Comparison of ENCODE assay signal across 28 cellular contexts in genomic region chr11:42065199-42065598, GRCh38.
"Had no signal": no experiment of that assay in that cellular context is flagged by ENCODE, and none has a peak within 500 bp of the region (broad histone marks: within the 10 kb centered on the region; RNA-seq: fewer than 3 reads in every experiment).

No MANE protein-coding gene starts in this region.

- H3K4me1 ChIP-seq: body of pancreas, colonic mucosa, gastrocnemius medialis, heart left ventricle had no signal

- H3K9me3 ChIP-seq: body of pancreas, colonic mucosa, gastrocnemius medialis had no signal

- DNase-seq: activated CD4-positive, alpha-beta memory T cell treated with anti-CD3 and anti-CD28 coated beads, Interleukin-2, amount 10 ng/mL, durations not matched to agents 7 days and 5 days; activated CD4-positive, alpha-beta T cell treated with anti-CD3 and anti-CD28 coated beads for 1 hour; activated CD4-positive, alpha-beta T cell treated with anti-CD3 and anti-CD28 coated beads for 4 hours; activated CD4-positive, alpha-beta T cell treated with anti-CD3 and anti-CD28 coated beads, Interleukin-2, amount 10 ng/mL, durations not matched to agents 7 days and 5 days; activated CD4-positive, alpha-beta T cell treated with anti-CD3 and anti-CD28 coated beads, Interleukin-2, amount 50 U/mL, for 4 hours; activated CD8-positive, alpha-beta memory T cell treated with anti-CD3 and anti-CD28 coated beads, Interleukin-2, amount 50 U/mL, for 48 hours; activated gamma-delta T cell; activated naive CD4-positive, alpha-beta T cell; activated naive CD4-positive, alpha-beta T cell treated with anti-CD3 and anti-CD28 coated beads, Interleukin-2, amount 10 ng/mL, durations not matched to agents 7 days and 5 days; activated T-cell treated with anti-CD3 and anti-CD28 coated beads for 4 hours; activated T-cell treated with anti-CD3 and anti-CD28 coated beads, Interleukin-2, amount 50 U/mL, for 24 hours; activated T-cell treated with anti-CD3 and anti-CD28 coated beads, Interleukin-2, amount 50 U/mL, for 72 hours; amygdala; aorta; body of pancreas; caudate nucleus; colonic mucosa; effector CD8-positive, alpha-beta T cell; foreskin fibroblast; gastrocnemius medialis; glutamatergic neuron; heart left ventricle; T-helper 1 cell; T-helper 17 cell; T1000 had no signal

- H3K27me3 ChIP-seq: body of pancreas, colonic mucosa, gastrocnemius medialis had no signal

- H3K4me1 Mint-ChIP-seq: activated CD4-positive, alpha-beta memory T cell treated with anti-CD3 and anti-CD28 coated beads, Interleukin-2, amount 10 ng/mL, durations not matched to agents 7 days and 5 days; activated CD4-positive, alpha-beta T cell treated with anti-CD3 and anti-CD28 coated beads, Interleukin-2, amount 10 ng/mL, durations not matched to agents 7 days and 5 days; activated naive CD4-positive, alpha-beta T cell treated with anti-CD3 and anti-CD28 coated beads, Interleukin-2, amount 10 ng/mL, durations not matched to agents 7 days and 5 days; T-helper 17 cell had no signal

- H3K4me3 Mint-ChIP-seq: activated CD4-positive, alpha-beta memory T cell treated with anti-CD3 and anti-CD28 coated beads, Interleukin-2, amount 10 ng/mL, durations not matched to agents 7 days and 5 days; activated CD4-positive, alpha-beta T cell treated with anti-CD3 and anti-CD28 coated beads, Interleukin-2, amount 10 ng/mL, durations not matched to agents 7 days and 5 days; activated naive CD4-positive, alpha-beta T cell treated with anti-CD3 and anti-CD28 coated beads, Interleukin-2, amount 10 ng/mL, durations not matched to agents 7 days and 5 days; activated naive CD8-positive, alpha-beta T cell; activated T-cell treated with anti-CD3 and anti-CD28 coated beads, Interleukin-2, amount 50 U/mL, for 24 hours; activated T-cell treated with anti-CD3 and anti-CD28 coated beads, Interleukin-2, amount 50 U/mL, for 72 hours; T-helper 17 cell; T-helper 2 cell treated with Interferon-gamma antibody and Interleukin-4, amounts not matched to agents 5 μg/mL and 100 μg/mL, for 36 hours had no signal

- H3K27me3 Mint-ChIP-seq: activated CD4-positive, alpha-beta memory T cell treated with anti-CD3 and anti-CD28 coated beads, Interleukin-2, amount 10 ng/mL, durations not matched to agents 7 days and 5 days; activated CD4-positive, alpha-beta T cell treated with anti-CD3 and anti-CD28 coated beads, Interleukin-2, amount 10 ng/mL, durations not matched to agents 7 days and 5 days; activated naive CD4-positive, alpha-beta T cell treated with anti-CD3 and anti-CD28 coated beads, Interleukin-2, amount 10 ng/mL, durations not matched to agents 7 days and 5 days; activated naive CD8-positive, alpha-beta T cell; activated T-cell treated with anti-CD3 and anti-CD28 coated beads, Interleukin-2, amount 50 U/mL, for 24 hours; T-helper 17 cell had no signal

- ATAC-seq: activated T-cell treated with anti-CD3 and anti-CD28 coated beads, Interleukin-2, amount 50 U/mL, for 72 hours; body of pancreas; esophagus mucosa; gastrocnemius medialis; T-helper 17 cell had no signal

- H3K27ac Mint-ChIP-seq: activated CD4-positive, alpha-beta memory T cell treated with anti-CD3 and anti-CD28 coated beads, Interleukin-2, amount 10 ng/mL, durations not matched to agents 7 days and 5 days; activated CD4-positive, alpha-beta T cell treated with anti-CD3 and anti-CD28 coated beads, Interleukin-2, amount 10 ng/mL, durations not matched to agents 7 days and 5 days; activated naive CD4-positive, alpha-beta T cell treated with anti-CD3 and anti-CD28 coated beads, Interleukin-2, amount 10 ng/mL, durations not matched to agents 7 days and 5 days; activated naive CD8-positive, alpha-beta T cell; activated T-cell treated with anti-CD3 and anti-CD28 coated beads, Interleukin-2, amount 50 U/mL, for 24 hours; activated T-cell treated with anti-CD3 and anti-CD28 coated beads, Interleukin-2, amount 50 U/mL, for 72 hours; T-helper 17 cell; T-helper 2 cell treated with Interferon-gamma antibody and Interleukin-4, amounts not matched to agents 5 μg/mL and 100 μg/mL, for 36 hours had no signal

- H3K27ac ChIP-seq: body of pancreas, colonic mucosa, gastrocnemius medialis, heart left ventricle had no signal

- H3K36me3 Mint-ChIP-seq: activated naive CD4-positive, alpha-beta T cell treated with anti-CD3 and anti-CD28 coated beads, Interleukin-2, amount 10 ng/mL, durations not matched to agents 7 days and 5 days; activated naive CD8-positive, alpha-beta T cell had no signal

- H3K4me3 ChIP-seq: body of pancreas, colonic mucosa, gastrocnemius medialis, heart left ventricle had no signal

- H3K36me3 ChIP-seq: colonic mucosa, gastrocnemius medialis, heart left ventricle had no signal
